2 cellular contexts compared by ENCODE assay signal in the genomic region with DNA sequence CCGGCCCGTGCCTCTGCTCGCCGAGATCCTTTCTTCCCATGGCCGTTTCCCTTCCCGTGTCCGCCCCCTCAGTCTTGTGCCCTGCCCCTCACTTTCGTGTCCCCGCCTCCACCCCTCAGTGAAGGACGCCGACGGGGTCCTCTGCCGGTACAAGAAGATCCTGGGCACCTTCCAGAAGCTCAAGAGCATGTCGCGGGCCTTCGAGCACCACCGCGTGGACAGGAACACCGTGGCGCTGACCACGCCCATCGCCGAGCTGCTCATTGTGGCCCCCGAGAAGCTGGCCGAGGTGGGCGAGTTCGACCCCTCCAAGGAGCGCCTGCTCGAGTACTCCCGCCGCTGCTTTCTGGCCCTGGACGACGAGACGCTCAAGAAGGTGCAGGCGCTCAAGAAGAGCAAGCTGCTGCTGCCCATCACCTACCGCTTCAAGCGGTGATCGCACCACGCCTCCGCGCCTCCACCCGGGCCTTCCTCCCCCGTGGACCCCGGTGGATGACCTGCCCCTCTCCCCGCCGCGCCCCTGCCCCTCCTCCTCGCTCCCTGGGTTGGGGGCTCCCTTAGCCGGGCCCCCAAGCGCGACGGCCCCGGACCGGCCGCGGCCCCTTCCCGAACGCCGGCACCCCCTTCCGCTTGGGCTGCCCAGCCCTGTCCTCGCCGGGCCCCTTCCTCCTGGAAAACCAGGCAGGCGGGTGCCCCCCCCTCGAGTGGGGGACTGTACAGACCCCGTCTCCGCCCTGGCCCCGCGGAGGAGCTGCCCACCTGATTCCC.
TF ChIP-seq lines count a peak whose summit lies in the region.

No MANE protein-coding gene starts in this region.

TF ChIP-seq in SK-N-SH, 30 proteins besides CTCF, POLR2A, EP300 and RAD21 (continued from another document):
- TF ChIP-seq NFIC (IDR thresholded peaks at IDR 0.05; ENCODE audit: borderline replicate concordance) (no peak), FOXM1 (IDR thresholded peaks at IDR 0.05; ENCODE audit: low read depth) (no peak), ELF1 (IDR thresholded peaks at IDR 0.05) (no peak), YY1 (IDR thresholded peaks at IDR 0.05; ENCODE audit: low read depth) (no peak), FOXJ3 (CRISPR knock-in tag; IDR thresholded peaks at IDR 0.05) (no peak), TAF1 (IDR thresholded peaks at IDR 0.05; ENCODE audit: borderline replicate concordance, low read depth, low read length) (no peak)
- TF ChIP-seq, protein P1, sequence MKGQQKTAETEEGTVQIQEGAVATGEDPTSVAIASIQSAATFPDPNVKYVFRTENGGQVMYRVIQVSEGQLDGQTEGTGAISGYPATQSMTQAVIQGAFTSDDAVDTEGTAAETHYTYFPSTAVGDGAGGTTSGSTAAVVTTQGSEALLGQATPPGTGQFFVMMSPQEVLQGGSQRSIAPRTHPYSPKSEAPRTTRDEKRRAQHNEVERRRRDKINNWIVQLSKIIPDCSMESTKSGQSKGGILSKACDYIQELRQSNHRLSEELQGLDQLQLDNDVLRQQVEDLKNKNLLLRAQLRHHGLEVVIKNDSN (IDR thresholded peaks at IDR 0.05; ENCODE audit: borderline replicate concordance, low read depth): no peak
TF ChIP-seq in SK-N-SH: peak in this region for 0.

TF ChIP-seq in SK-N-SH treated with all-trans-retinoic acid at 6 μM for 48 hours, 23 proteins besides CTCF, POLR2A, EP300 and RAD21 (continued from another document):
- TF ChIP-seq, protein P2, sequence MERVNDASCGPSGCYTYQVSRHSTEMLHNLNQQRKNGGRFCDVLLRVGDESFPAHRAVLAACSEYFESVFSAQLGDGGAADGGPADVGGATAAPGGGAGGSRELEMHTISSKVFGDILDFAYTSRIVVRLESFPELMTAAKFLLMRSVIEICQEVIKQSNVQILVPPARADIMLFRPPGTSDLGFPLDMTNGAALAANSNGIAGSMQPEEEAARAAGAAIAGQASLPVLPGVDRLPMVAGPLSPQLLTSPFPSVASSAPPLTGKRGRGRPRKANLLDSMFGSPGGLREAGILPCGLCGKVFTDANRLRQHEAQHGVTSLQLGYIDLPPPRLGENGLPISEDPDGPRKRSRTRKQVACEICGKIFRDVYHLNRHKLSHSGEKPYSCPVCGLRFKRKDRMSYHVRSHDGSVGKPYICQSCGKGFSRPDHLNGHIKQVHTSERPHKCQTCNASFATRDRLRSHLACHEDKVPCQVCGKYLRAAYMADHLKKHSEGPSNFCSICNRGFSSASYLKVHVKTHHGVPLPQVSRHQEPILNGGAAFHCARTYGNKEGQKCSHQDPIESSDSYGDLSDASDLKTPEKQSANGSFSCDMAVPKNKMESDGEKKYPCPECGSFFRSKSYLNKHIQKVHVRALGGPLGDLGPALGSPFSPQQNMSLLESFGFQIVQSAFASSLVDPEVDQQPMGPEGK (CRISPR knock-in tag; IDR thresholded peaks at IDR 0.05; ENCODE audit: borderline replicate concordance): no peak
- TF ChIP-seq ZNF565 (CRISPR knock-in tag; conservative IDR thresholded peaks at IDR 0.05; ENCODE audit: low read depth) (no peak), POU6F1 (CRISPR knock-in tag; IDR thresholded peaks at IDR 0.05; ENCODE audit: borderline replicate concordance, low read depth) (no peak), CREB5 (CRISPR knock-in tag; IDR thresholded peaks at IDR 0.05; ENCODE audit: low read depth) (no peak), ZFP3 (CRISPR knock-in tag; IDR thresholded peaks at IDR 0.05) (no peak), TOX (CRISPR knock-in tag; IDR thresholded peaks at IDR 0.05; ENCODE audit: borderline replicate concordance) (no peak), RARB (CRISPR knock-in tag; IDR thresholded peaks at IDR 0.05) (no peak), SNAI2 (CRISPR knock-in tag; IDR thresholded peaks at IDR 0.05) (no peak), ARNTL (CRISPR knock-in tag; IDR thresholded peaks at IDR 0.05; ENCODE audit: borderline replicate concordance, low read depth) (no peak), TCF4 (CRISPR knock-in tag; IDR thresholded peaks at IDR 0.05; ENCODE audit: borderline replicate concordance) (no peak), BACH2 (CRISPR knock-in tag; IDR thresholded peaks at IDR 0.05; ENCODE audit: borderline replicate concordance) (no peak), ISL1 (CRISPR knock-in tag; IDR thresholded peaks at IDR 0.05) (no peak), ZFP30 (CRISPR knock-in tag; IDR thresholded peaks at IDR 0.05) (no peak), PPARA (CRISPR knock-in tag; IDR thresholded peaks at IDR 0.05; ENCODE audit: borderline replicate concordance) (no peak), ZNF8 (CRISPR knock-in tag; IDR thresholded peaks at IDR 0.05) (no peak)
- TF ChIP-seq, protein P3, sequence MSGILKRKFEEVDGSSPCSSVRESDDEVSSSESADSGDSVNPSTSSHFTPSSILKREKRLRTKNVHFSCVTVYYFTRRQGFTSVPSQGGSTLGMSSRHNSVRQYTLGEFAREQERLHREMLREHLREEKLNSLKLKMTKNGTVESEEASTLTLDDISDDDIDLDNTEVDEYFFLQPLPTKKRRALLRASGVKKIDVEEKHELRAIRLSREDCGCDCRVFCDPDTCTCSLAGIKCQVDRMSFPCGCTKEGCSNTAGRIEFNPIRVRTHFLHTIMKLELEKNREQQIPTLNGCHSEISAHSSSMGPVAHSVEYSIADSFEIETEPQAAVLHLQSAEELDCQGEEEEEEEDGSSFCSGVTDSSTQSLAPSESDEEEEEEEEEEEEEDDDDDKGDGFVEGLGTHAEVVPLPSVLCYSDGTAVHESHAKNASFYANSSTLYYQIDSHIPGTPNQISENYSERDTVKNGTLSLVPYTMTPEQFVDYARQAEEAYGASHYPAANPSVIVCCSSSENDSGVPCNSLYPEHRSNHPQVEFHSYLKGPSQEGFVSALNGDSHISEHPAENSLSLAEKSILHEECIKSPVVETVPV (CRISPR knock-in tag; IDR thresholded peaks at IDR 0.05): no peak
- TF ChIP-seq, protein P4, sequence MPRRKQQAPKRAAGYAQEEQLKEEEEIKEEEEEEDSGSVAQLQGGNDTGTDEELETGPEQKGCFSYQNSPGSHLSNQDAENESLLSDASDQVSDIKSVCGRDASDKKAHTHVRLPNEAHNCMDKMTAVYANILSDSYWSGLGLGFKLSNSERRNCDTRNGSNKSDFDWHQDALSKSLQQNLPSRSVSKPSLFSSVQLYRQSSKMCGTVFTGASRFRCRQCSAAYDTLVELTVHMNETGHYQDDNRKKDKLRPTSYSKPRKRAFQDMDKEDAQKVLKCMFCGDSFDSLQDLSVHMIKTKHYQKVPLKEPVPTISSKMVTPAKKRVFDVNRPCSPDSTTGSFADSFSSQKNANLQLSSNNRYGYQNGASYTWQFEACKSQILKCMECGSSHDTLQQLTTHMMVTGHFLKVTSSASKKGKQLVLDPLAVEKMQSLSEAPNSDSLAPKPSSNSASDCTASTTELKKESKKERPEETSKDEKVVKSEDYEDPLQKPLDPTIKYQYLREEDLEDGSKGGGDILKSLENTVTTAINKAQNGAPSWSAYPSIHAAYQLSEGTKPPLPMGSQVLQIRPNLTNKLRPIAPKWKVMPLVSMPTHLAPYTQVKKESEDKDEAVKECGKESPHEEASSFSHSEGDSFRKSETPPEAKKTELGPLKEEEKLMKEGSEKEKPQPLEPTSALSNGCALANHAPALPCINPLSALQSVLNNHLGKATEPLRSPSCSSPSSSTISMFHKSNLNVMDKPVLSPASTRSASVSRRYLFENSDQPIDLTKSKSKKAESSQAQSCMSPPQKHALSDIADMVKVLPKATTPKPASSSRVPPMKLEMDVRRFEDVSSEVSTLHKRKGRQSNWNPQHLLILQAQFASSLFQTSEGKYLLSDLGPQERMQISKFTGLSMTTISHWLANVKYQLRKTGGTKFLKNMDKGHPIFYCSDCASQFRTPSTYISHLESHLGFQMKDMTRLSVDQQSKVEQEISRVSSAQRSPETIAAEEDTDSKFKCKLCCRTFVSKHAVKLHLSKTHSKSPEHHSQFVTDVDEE (CRISPR knock-in tag; IDR thresholded peaks at IDR 0.05): no peak
